In the genomic region with DNA sequence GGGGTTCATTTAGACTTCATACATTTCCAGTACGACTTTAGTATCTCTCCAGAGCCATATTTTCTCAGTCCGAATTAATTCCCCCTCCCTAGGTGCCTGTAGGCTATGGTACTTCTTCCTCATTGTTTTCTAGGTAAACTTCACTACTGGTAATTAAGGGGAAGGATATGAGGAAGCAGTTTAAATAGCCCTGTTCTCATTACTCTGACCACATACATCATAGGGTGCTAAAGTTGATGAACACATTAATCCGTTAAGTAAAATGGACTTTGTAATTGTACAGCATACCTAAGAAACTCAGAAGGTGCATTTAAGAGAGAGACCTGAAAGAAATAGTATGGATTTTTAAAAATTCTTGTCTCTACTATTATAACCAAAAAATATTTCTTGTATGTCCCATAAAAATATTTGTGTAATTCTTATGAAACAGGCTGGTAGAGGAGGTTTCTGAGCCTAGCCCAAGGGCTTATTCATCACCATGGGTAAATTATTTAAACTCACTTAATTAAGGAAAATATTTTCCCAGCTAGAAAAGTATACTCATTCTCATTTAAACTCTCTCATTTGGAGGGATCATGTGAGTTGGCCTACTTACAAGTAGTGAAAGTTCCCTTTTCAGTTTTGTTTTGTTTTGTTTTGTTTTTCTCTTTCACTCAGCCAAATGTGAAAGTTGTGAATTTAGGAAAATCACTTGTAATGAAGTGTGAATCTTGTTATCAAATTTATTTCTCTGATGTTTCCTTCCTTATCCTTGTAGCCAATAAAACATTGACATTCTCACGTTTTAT, we compare ENCODE assay signal across 1 cellular context.
TF ChIP-seq lines count a peak whose summit lies in the region.

No MANE protein-coding gene starts in this region.

TF ChIP-seq in GM12878, 131 proteins besides CTCF, POLR2A, EP300 and RAD21 (continued from another document):
- TF ChIP-seq, protein P1, sequence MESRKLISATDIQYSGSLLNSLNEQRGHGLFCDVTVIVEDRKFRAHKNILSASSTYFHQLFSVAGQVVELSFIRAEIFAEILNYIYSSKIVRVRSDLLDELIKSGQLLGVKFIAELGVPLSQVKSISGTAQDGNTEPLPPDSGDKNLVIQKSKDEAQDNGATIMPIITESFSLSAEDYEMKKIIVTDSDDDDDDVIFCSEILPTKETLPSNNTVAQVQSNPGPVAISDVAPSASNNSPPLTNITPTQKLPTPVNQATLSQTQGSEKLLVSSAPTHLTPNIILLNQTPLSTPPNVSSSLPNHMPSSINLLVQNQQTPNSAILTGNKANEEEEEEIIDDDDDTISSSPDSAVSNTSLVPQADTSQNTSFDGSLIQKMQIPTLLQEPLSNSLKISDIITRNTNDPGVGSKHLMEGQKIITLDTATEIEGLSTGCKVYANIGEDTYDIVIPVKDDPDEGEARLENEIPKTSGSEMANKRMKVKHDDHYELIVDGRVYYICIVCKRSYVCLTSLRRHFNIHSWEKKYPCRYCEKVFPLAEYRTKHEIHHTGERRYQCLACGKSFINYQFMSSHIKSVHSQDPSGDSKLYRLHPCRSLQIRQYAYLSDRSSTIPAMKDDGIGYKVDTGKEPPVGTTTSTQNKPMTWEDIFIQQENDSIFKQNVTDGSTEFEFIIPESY (IDR thresholded peaks at IDR 0.05) = no peak
- TF ChIP-seq TCF7 (IDR thresholded peaks at IDR 0.05; ENCODE audit: borderline replicate concordance) (0 out of 2 replicates have a peak, but pooled peaks have one; percentile 18), ZSCAN29 (IDR thresholded peaks at IDR 0.05) (no peak), BMI1 (IDR thresholded peaks at IDR 0.05; ENCODE audit: borderline replicate concordance) (no peak), RCOR1 (conservative IDR thresholded peaks at IDR 0.05; ENCODE audit: low read depth, low read length) (no peak), BHLHE40 (IDR thresholded peaks at IDR 0.05; ENCODE audit: borderline replicate concordance in 1 of 2, low read depth in 2 of 2, low read length in 1 of 2) (peak; percentile 60 to 74), MTA2 (IDR thresholded peaks at IDR 0.05; ENCODE audit: low read depth) (peak; percentile 82; the same call in 1 of the 2 replicates)
- TF ChIP-seq, protein P2, sequence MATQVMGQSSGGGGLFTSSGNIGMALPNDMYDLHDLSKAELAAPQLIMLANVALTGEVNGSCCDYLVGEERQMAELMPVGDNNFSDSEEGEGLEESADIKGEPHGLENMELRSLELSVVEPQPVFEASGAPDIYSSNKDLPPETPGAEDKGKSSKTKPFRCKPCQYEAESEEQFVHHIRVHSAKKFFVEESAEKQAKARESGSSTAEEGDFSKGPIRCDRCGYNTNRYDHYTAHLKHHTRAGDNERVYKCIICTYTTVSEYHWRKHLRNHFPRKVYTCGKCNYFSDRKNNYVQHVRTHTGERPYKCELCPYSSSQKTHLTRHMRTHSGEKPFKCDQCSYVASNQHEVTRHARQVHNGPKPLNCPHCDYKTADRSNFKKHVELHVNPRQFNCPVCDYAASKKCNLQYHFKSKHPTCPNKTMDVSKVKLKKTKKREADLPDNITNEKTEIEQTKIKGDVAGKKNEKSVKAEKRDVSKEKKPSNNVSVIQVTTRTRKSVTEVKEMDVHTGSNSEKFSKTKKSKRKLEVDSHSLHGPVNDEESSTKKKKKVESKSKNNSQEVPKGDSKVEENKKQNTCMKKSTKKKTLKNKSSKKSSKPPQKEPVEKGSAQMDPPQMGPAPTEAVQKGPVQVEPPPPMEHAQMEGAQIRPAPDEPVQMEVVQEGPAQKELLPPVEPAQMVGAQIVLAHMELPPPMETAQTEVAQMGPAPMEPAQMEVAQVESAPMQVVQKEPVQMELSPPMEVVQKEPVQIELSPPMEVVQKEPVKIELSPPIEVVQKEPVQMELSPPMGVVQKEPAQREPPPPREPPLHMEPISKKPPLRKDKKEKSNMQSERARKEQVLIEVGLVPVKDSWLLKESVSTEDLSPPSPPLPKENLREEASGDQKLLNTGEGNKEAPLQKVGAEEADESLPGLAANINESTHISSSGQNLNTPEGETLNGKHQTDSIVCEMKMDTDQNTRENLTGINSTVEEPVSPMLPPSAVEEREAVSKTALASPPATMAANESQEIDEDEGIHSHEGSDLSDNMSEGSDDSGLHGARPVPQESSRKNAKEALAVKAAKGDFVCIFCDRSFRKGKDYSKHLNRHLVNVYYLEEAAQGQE (IDR thresholded peaks at IDR 0.05; ENCODE audit: low read depth, low read length) = no peak
- TF ChIP-seq, protein P3, sequence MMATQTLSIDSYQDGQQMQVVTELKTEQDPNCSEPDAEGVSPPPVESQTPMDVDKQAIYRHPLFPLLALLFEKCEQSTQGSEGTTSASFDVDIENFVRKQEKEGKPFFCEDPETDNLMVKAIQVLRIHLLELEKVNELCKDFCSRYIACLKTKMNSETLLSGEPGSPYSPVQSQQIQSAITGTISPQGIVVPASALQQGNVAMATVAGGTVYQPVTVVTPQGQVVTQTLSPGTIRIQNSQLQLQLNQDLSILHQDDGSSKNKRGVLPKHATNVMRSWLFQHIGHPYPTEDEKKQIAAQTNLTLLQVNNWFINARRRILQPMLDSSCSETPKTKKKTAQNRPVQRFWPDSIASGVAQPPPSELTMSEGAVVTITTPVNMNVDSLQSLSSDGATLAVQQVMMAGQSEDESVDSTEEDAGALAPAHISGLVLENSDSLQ (IDR thresholded peaks at IDR 0.05) = no peak
TF ChIP-seq in GM12878: peak in this region for 9.
